In genomic region chr12:47247418-47247817, GRCh38 we compare ENCODE assay signal across 22 cellular contexts.
A peak's percentile ranks its signal among the peaks of the same experiment; 100 is the strongest.
DNase-seq lines count a peak whose midpoint lies in the region; ATAC-seq and TF ChIP-seq lines count a peak whose summit lies in the region.
"Had no signal": no experiment of that assay in that cellular context is flagged by ENCODE, and none has a peak within 500 bp of the region (broad histone marks: within the 10 kb centered on the region; RNA-seq: fewer than 3 reads in every experiment).

No MANE protein-coding gene starts in this region.

- H3K27ac ChIP-seq in right lobe of liver (no peak overlapping the region), upper lobe of right lung (no peak overlapping the region)
- H3K27ac ChIP-seq: dorsolateral prefrontal cortex, esophagus muscularis mucosa, heart right ventricle, SJSA1 had no signal

- peak overlapping the region; percentile 29 for H3K27ac Mint-ChIP-seq in activated naive CD8-positive, alpha-beta T cell treated with anti-CD3 and anti-CD28 coated beads, Interleukin-2, amount 50 U/mL, for 24 hours
- H3K27ac Mint-ChIP-seq in activated naive CD8-positive, alpha-beta T cell treated with anti-CD3 and anti-CD28 coated beads for 36 hours, result no peak overlapping the region
- H3K27ac Mint-ChIP-seq: brain, IgD-negative memory B cell had no signal

- H3K27me3 ChIP-seq in right lobe of liver, result no peaks in the 10 kb centered on the region
- no peaks in the 10 kb centered on the region for H3K27me3 ChIP-seq in upper lobe of right lung
- H3K27me3 ChIP-seq: dorsolateral prefrontal cortex, esophagus muscularis mucosa, heart right ventricle, SJSA1 had no signal

- TF ChIP-seq CTCF in right lobe of liver (IDR thresholded peaks at IDR 0.05) (no peak), upper lobe of right lung (IDR thresholded peaks at IDR 0.05) (no peak)

- no peak for ATAC-seq in activated naive CD8-positive, alpha-beta T cell treated with anti-CD3 and anti-CD28 coated beads, Interleukin-2, amount 50 U/mL, for 24 hours
- ATAC-seq in right lobe of liver (peak; percentile 100), upper lobe of right lung (peak; percentile 97), HG02885 (IDR thresholded peaks at IDR 0.05; ENCODE audit: poor library complexity, unreplicated experiment) (no peak)
- ATAC-seq: heart right ventricle had no signal

- peaks cover 52% of the 10 kb centered on the region for H3K36me3 Mint-ChIP-seq in activated naive CD8-positive, alpha-beta T cell treated with anti-CD3 and anti-CD28 coated beads, Interleukin-2, amount 50 U/mL, for 24 hours (ENCODE audit: low read depth)
- peaks cover 69% of the 10 kb centered on the region for H3K36me3 Mint-ChIP-seq in activated naive CD8-positive, alpha-beta T cell treated with anti-CD3 and anti-CD28 coated beads for 36 hours
- H3K36me3 Mint-ChIP-seq: brain had no signal

- no peaks in the 10 kb centered on the region for H3K27me3 Mint-ChIP-seq in activated naive CD8-positive, alpha-beta T cell treated with anti-CD3 and anti-CD28 coated beads, Interleukin-2, amount 50 U/mL, for 24 hours
- no peaks in the 10 kb centered on the region for H3K27me3 Mint-ChIP-seq in activated naive CD8-positive, alpha-beta T cell treated with anti-CD3 and anti-CD28 coated beads for 36 hours
- H3K27me3 Mint-ChIP-seq: brain; CD4-positive, CD25-positive, alpha-beta regulatory T cell; IgD-negative memory B cell had no signal

- H3K4me3 ChIP-seq in right lobe of liver, result no peak overlapping the region
- H3K4me3 ChIP-seq in upper lobe of right lung, result no peak overlapping the region
- H3K4me3 ChIP-seq: dorsolateral prefrontal cortex, esophagus muscularis mucosa, heart right ventricle, SJSA1 had no signal

- H3K36me3 ChIP-seq in right lobe of liver (no peaks in the 10 kb centered on the region), upper lobe of right lung (no peaks in the 10 kb centered on the region)
- H3K36me3 ChIP-seq: esophagus muscularis mucosa, heart right ventricle, SJSA1 had no signal

- DNase-seq in activated naive CD8-positive, alpha-beta T cell treated with anti-CD3 and anti-CD28 coated beads, Interleukin-2, amount 50 U/mL, for 24 hours, result no peak
- no peak for DNase-seq in activated naive CD8-positive, alpha-beta T cell treated with anti-CD3 and anti-CD28 coated beads for 36 hours
- DNase-seq in astrocyte of the hippocampus (ENCODE audit: low read depth, low spot score) (peak; percentile 68), right lobe of liver (peak; percentile 77 to 90 (median 87)), upper lobe of right lung (peak; percentile 86), dermis blood vessel endothelial cell (no peak), NCI-H187 treated with DMSO at 0.1 percent for 48 hours (lab: John Stamatoyannopoulos, UW) (no peak)
- DNase-seq: activated CD4-positive, alpha-beta T cell treated with anti-CD3 and anti-CD28 coated beads for 48 hours; activated naive CD4-positive, alpha-beta T cell; CD4-positive, CD25-positive, alpha-beta regulatory T cell; DND-41; heart right ventricle; kidney; NCI-H2227 treated with DMSO at 0.1 percent for 48 hours; T1000; trophoblast cell had no signal

- H3K4me1 Mint-ChIP-seq in activated naive CD8-positive, alpha-beta T cell treated with anti-CD3 and anti-CD28 coated beads, Interleukin-2, amount 50 U/mL, for 24 hours, result no peaks in the 10 kb centered on the region
- H3K4me1 Mint-ChIP-seq in activated naive CD8-positive, alpha-beta T cell treated with anti-CD3 and anti-CD28 coated beads for 36 hours, result peaks cover 9% of the 10 kb centered on the region
- H3K4me1 Mint-ChIP-seq: brain had no signal

- H3K4me3 Mint-ChIP-seq in activated naive CD8-positive, alpha-beta T cell treated with anti-CD3 and anti-CD28 coated beads, Interleukin-2, amount 50 U/mL, for 24 hours, result no peak overlapping the region
- H3K4me3 Mint-ChIP-seq in activated naive CD8-positive, alpha-beta T cell treated with anti-CD3 and anti-CD28 coated beads for 36 hours, result no peak overlapping the region
- H3K4me3 Mint-ChIP-seq: brain, IgD-negative memory B cell had no signal

- H3K9me3 Mint-ChIP-seq in activated naive CD8-positive, alpha-beta T cell treated with anti-CD3 and anti-CD28 coated beads, Interleukin-2, amount 50 U/mL, for 24 hours, result peaks cover 17% of the 10 kb centered on the region
- peaks cover 23% of the 10 kb centered on the region for H3K9me3 Mint-ChIP-seq in activated naive CD8-positive, alpha-beta T cell treated with anti-CD3 and anti-CD28 coated beads for 36 hours

- no peak for TF ChIP-seq POLR2A in right lobe of liver (IDR thresholded peaks at IDR 0.05)

- H3K4me1 ChIP-seq in right lobe of liver (peaks cover 0 to 10% (median 0%) of the 10 kb centered on the region in 4 donors), upper lobe of right lung (no peaks in the 10 kb centered on the region)
- H3K4me1 ChIP-seq: esophagus muscularis mucosa had no signal

- WGBS in right lobe of liver (ENCODE audit: insufficient coverage, low coverage, low lambda C conversion rate, missing lambda C conversion rate), result 31% methylated on average over 1 of the region's 1 CpG

- no peaks in the 10 kb centered on the region for H3K9me3 ChIP-seq in right lobe of liver
- H3K9me3 ChIP-seq in upper lobe of right lung, result no peaks in the 10 kb centered on the region
- H3K9me3 ChIP-seq: esophagus muscularis mucosa, SJSA1 had no signal

- intact Hi-C loops in right lobe of liver (cut with DNase I) (no loop called here), upper lobe of right lung (cut with DNase I) (no loop called here)

Comparison
In these comparisons a context has a peak if more than half of its experiments do, and no peak if none do; other contexts are left out.
1. ATAC-seq: peak in right lobe of liver (4 of 4) and upper lobe of right lung (single experiment); none in activated naive CD8-positive, alpha-beta T cell treated with anti-CD3 and anti-CD28 coated beads, Interleukin-2, amount 50 U/mL, for 24 hours (single experiment) and HG02885 (single experiment).
2. DNase-seq: peak in astrocyte of the hippocampus (single experiment), right lobe of liver (3 of 3) and upper lobe of right lung (single experiment); none in activated naive CD8-positive, alpha-beta T cell treated with anti-CD3 and anti-CD28 coated beads, Interleukin-2, amount 50 U/mL, for 24 hours (single experiment), activated naive CD8-positive, alpha-beta T cell treated with anti-CD3 and anti-CD28 coated beads for 36 hours (single experiment), dermis blood vessel endothelial cell (single experiment) and NCI-H187 treated with DMSO at 0.1 percent for 48 hours (single experiment).